ENCODE assay signal across 10 cellular contexts in genomic region chr6:41723936-41724637, GRCh38. TPM values are rescaled to one million over a fixed set of nuclear protein-coding genes. Genes with fewer than 3 reads are reported as not detected.
DNase-seq lines count a peak whose midpoint lies in the region; ATAC-seq and TF ChIP-seq lines count a peak whose summit lies in the region.
"Had no signal": no experiment of that assay in that cellular context is flagged by ENCODE, and none has a peak within 500 bp of the region (broad histone marks: within the 10 kb centered on the region; RNA-seq: fewer than 3 reads in every experiment).

No MANE protein-coding gene starts in this region.

- H3K27me3 Mint-ChIP-seq in chondrocyte (ENCODE audit: low read depth), result no peaks in the 10 kb centered on the region
- H3K27me3 Mint-ChIP-seq in natural killer cell treated with Interleukin-12 subunit alpha and Interleukin-12 subunit beta and Interleukin-15 and Interleukin-18, amount 100 ng/mL, for 72 hours, result no peaks in the 10 kb centered on the region

- no peaks in the 10 kb centered on the region for H3K36me3 Mint-ChIP-seq in chondrocyte (ENCODE audit: low read depth)
- H3K36me3 Mint-ChIP-seq in natural killer cell treated with Interleukin-12 subunit alpha and Interleukin-12 subunit beta and Interleukin-15 and Interleukin-18, amount 100 ng/mL, for 72 hours, result no peaks in the 10 kb centered on the region

- H3K9me3 ChIP-seq in BLaER1 treated with 17β-estradiol and CSF1 and Interleukin-3, amounts not matched to agents 10 nM and 100 nM (replicated peaks in 1 of 11), result no peaks in the 10 kb centered on the region

- H3K9me3 Mint-ChIP-seq in chondrocyte (ENCODE audit: low read depth), result no peaks in the 10 kb centered on the region
- no peaks in the 10 kb centered on the region for H3K9me3 Mint-ChIP-seq in natural killer cell treated with Interleukin-12 subunit alpha and Interleukin-12 subunit beta and Interleukin-15 and Interleukin-18, amount 100 ng/mL, for 72 hours

- DNase-seq in chondrocyte (ENCODE audit: low spot score) (no peak), hypothalamus (lab: John Stamatoyannopoulos, UW) (no peak), COLO829 (ENCODE audit: low spot score) (no peak), NCI-H1930 (lab: John Stamatoyannopoulos, UW) (no peak)
- DNase-seq in natural killer cell treated with Interleukin-12 subunit alpha and Interleukin-12 subunit beta and Interleukin-15 and Interleukin-18, amount 100 ng/mL, for 72 hours (ENCODE audit: low spot score), result no peak
- DNase-seq: effector CD8-positive, alpha-beta T cell had no signal

- peak overlapping the region; percentile 96 to 100 (median 99) for H3K4me2 ChIP-seq in BLaER1 treated with 17β-estradiol and CSF1 and Interleukin-3, amounts not matched to agents 10 nM and 100 nM

- H3K27ac Mint-ChIP-seq in chondrocyte (ENCODE audit: unreplicated experiment), result peak overlapping the region; percentile 95
- peak overlapping the region; percentile 84 to 95 for H3K27ac Mint-ChIP-seq in natural killer cell treated with Interleukin-12 subunit alpha and Interleukin-12 subunit beta and Interleukin-15 and Interleukin-18, amount 100 ng/mL, for 72 hours

- peaks cover 23% of the 10 kb centered on the region for H3K4me1 Mint-ChIP-seq in chondrocyte (ENCODE audit: low read depth)
- H3K4me1 Mint-ChIP-seq in natural killer cell treated with Interleukin-12 subunit alpha and Interleukin-12 subunit beta and Interleukin-15 and Interleukin-18, amount 100 ng/mL, for 72 hours (ENCODE audit: low read depth in 2 of 2), result peaks cover 64 to 72% of the 10 kb centered on the region in 2 donors

- no peak for TF ChIP-seq CTCF in chondrocyte (IDR thresholded peaks at IDR 0.05)

- H3K27me3 ChIP-seq in BLaER1 treated with 17β-estradiol and CSF1 and Interleukin-3, amounts not matched to agents 10 nM and 100 nM, result no peaks in the 10 kb centered on the region

- peak overlapping the region; percentile 65 to 97 (median 85); a peak in 21 of 22 replicates for H3K9ac ChIP-seq in BLaER1 treated with 17β-estradiol and CSF1 and Interleukin-3, amounts not matched to agents 10 nM and 100 nM

- H3K36me3 ChIP-seq in BLaER1 treated with 17β-estradiol and CSF1 and Interleukin-3, amounts not matched to agents 10 nM and 100 nM, result peaks cover 0 to 37% (median 14%) of the 10 kb centered on the region in 11 experiments; a peak in 12 of 22 replicates

- H3K4me1 ChIP-seq in BLaER1 treated with 17β-estradiol and CSF1 and Interleukin-3, amounts not matched to agents 10 nM and 100 nM, result peaks cover 97 to 99% (median 98%) of the 10 kb centered on the region in 10 experiments

- H3K27ac ChIP-seq in BLaER1 treated with 17β-estradiol and CSF1 and Interleukin-3, amounts not matched to agents 10 nM and 100 nM, result peak overlapping the region; percentile 70 to 100 (median 96)

- ATAC-seq in HG03135 (IDR thresholded peaks at IDR 0.05; ENCODE audit: unreplicated experiment), result peak; percentile 6
- no peak for ATAC-seq in natural killer cell treated with Interleukin-12 subunit alpha and Interleukin-12 subunit beta and Interleukin-15 and Interleukin-18, amount 100 ng/mL, for 72 hours
- no peak for ATAC-seq in HG03025 (IDR thresholded peaks at IDR 0.05; ENCODE audit: low FRiP score, unreplicated experiment)

- H4K20me1 ChIP-seq in BLaER1 treated with 17β-estradiol and CSF1 and Interleukin-3, amounts not matched to agents 10 nM and 100 nM, result peaks cover 0 to 53% (median 3%) of the 10 kb centered on the region in 11 experiments; a peak in 7 of 22 replicates

- peak overlapping the region; percentile 51 for H3K4me3 Mint-ChIP-seq in chondrocyte (ENCODE audit: unreplicated experiment)
- peak overlapping the region; percentile 78 for H3K4me3 Mint-ChIP-seq in natural killer cell treated with Interleukin-12 subunit alpha and Interleukin-12 subunit beta and Interleukin-15 and Interleukin-18, amount 100 ng/mL, for 72 hours

- H3K4me3 ChIP-seq in BLaER1 treated with 17β-estradiol and CSF1 and Interleukin-3, amounts not matched to agents 10 nM and 100 nM, result peak overlapping the region; percentile 12 to 70 (median 60); a peak in 18 of 20 replicates

RNA-seq across cellular contexts. Expression of gene TFEB, which starts 11.3 kb away (rescaled TPM):
- 10.7 to 12.4 TPM (median 11.6 TPM) in 3 replicates for total RNA-seq in chondrocyte
- 10 to 100 TPM; 36.0 to 40.1 TPM for total RNA-seq in natural killer cell treated with Interleukin-12 subunit alpha and Interleukin-12 subunit beta and Interleukin-15 and Interleukin-18, amount 100 ng/mL, for 72 hours

RNA-seq across cellular contexts. Expression of gene PGC, which starts 23.1 kb away (rescaled TPM):
- total RNA-seq in chondrocyte, result not detected in 3 replicates
- not detected for total RNA-seq in natural killer cell treated with Interleukin-12 subunit alpha and Interleukin-12 subunit beta and Interleukin-15 and Interleukin-18, amount 100 ng/mL, for 72 hours
- total RNA-seq: activated CD8-positive, alpha-beta memory T cell treated with anti-CD3 and anti-CD28 coated beads for 36 hours had no signal

RNA-seq across cellular contexts. Expression of gene FRS3, which starts 55.6 kb away (rescaled TPM):
- 3.0 to 3.8 TPM (median 3.3 TPM) in 3 replicates for total RNA-seq in chondrocyte
- total RNA-seq in natural killer cell treated with Interleukin-12 subunit alpha and Interleukin-12 subunit beta and Interleukin-15 and Interleukin-18, amount 100 ng/mL, for 72 hours, result 1 to 10 TPM; 7.4 to 9.5 TPM

RNA-seq across cellular contexts. Expression of gene PRICKLE4, which starts 56.5 kb away (rescaled TPM):
- 3.1 to 5.9 TPM (median 3.6 TPM) in 3 replicates for total RNA-seq in chondrocyte
- not detected for total RNA-seq in natural killer cell treated with Interleukin-12 subunit alpha and Interleukin-12 subunit beta and Interleukin-15 and Interleukin-18, amount 100 ng/mL, for 72 hours
- total RNA-seq: activated CD8-positive, alpha-beta memory T cell treated with anti-CD3 and anti-CD28 coated beads for 36 hours had no signal
